ENCODE assay signal across 9 cellular contexts in genomic region chr6:33075568-33076405, GRCh38. TPM values are rescaled to one million over a fixed set of nuclear protein-coding genes. Genes with fewer than 3 reads are reported as not detected.
A peak's percentile ranks its signal among the peaks of the same experiment; 100 is the strongest.
DNase-seq lines count a peak whose midpoint lies in the region; ATAC-seq, FAIRE-seq and TF ChIP-seq lines count a peak whose summit lies in the region.
"Had no signal": no experiment of that assay in that cellular context is flagged by ENCODE, and none has a peak within 500 bp of the region (broad histone marks: within the 10 kb centered on the region; RNA-seq: fewer than 3 reads in every experiment).

Gene HLA-DPB1, plus strand, starts transcription at chr6:33075990. Its CDS starts 52 bp downstream, at chr6:33076042.

- H3K27me3 Mint-ChIP-seq in CD4-positive, alpha-beta memory T cell, result peaks cover 2 to 3% of the 10 kb centered on the region in 2 donors

- H3K4me1 ChIP-seq in CD4-positive, alpha-beta memory T cell (ENCODE audit: insufficient read depth, low read length), result peaks cover 49% of the 10 kb centered on the region
- H3K4me1 ChIP-seq in OCI-LY7 (ENCODE audit: insufficient read depth, low read length, poor library complexity, severe bottlenecking) (peaks cover 41% of the 10 kb centered on the region), breast epithelium (no peaks in the 10 kb centered on the region), kidney (ENCODE audit: control insufficient read depth in 1 of 2, insufficient read depth in 1 of 2, low read depth in 1 of 2, low read length in 2 of 2) (peaks cover 0 to 8% of the 10 kb centered on the region in 2 donors), stomach (peaks cover 0 to 39% (median 8%) of the 10 kb centered on the region in 4 donors)
- H3K4me1 ChIP-seq: SJCRH30 had no signal

- POLR2A ChIA-PET in CD4-positive, alpha-beta memory T cell (lab: Charles Lee; ENCODE audit: partially characterized antibody), result interaction anchor here (0.7 to 1.5 kb wide), 7 partner anchors 57 to 1161 kb away, joined by 3 to 10 read pairs (median 4); partner anchors contain the start of genes HMGA1, TAP1 and TAP2
- POLR2A ChIA-PET in OCI-LY7 (lab: Charles Lee), result interaction anchor here (0.7 to 5.4 kb wide), 12 partner anchors 23 to 173 kb away, joined by 3 to 75 read pairs (median 4); partner anchors contain the start of gene HLA-DOA

- H2AFZ ChIP-seq in OCI-LY7 (ENCODE audit: low read length), result peak within 1 kb of the TSS; percentile 81

- intact Hi-C loops in CD4-positive, alpha-beta memory T cell (cut with micrococcal nuclease), result no loop called here
- intact Hi-C loops in OCI-LY7 (cut with micrococcal nuclease; ENCODE audit: unreplicated experiment) (no loop called here), breast epithelium (cut with DNase I; ENCODE audit: low total_unique reads) (no loop called here), kidney (cut with DNase I) (no loop called here), stomach (cut with DNase I; ENCODE audit: low total_unique reads) (no loop called here)

- CTCF ChIA-PET in CD4-positive, alpha-beta memory T cell (lab: Charles Lee; ENCODE audit: partially characterized antibody), result interaction anchor here (0.6 to 1.5 kb wide), 5 partner anchors 10 to 173 kb away, joined by 3 to 12 read pairs (median 4); no protein-coding TSS in a partner anchor
- CTCF ChIA-PET in OCI-LY7 (lab: Charles Lee; ENCODE audit: unreplicated experiment), result no interaction called here

- TF ChIP-seq CTCF in OCI-LY7 (conservative IDR thresholded peaks at IDR 0.05; ENCODE audit: low read length) (no peak), breast epithelium (IDR thresholded peaks at IDR 0.05) (no peak), kidney (IDR thresholded peaks at IDR 0.05; ENCODE audit: borderline replicate concordance, extremely low read depth, insufficient read depth) (no peak), stomach (IDR thresholded peaks at IDR 0.05) (no peak)

- TSS peak; percentile 61 for BruUV-seq in OCI-LY7 (replicated peaks; lab: Mats Ljungman, UMichigan)

- H3K27ac ChIP-seq in CD4-positive, alpha-beta memory T cell (ENCODE audit: low read depth, low read length), result peak within 1 kb of the TSS; percentile 76
- peak within 1 kb of the TSS; percentile 88 for H3K27ac ChIP-seq in OCI-LY7 (ENCODE audit: low read depth, low read length, poor library complexity, severe bottlenecking)
- peak within 1 kb of the TSS; percentile 34 to 75 for H3K27ac ChIP-seq in breast epithelium
- H3K27ac ChIP-seq in kidney (ENCODE audit: low read depth in 2 of 2, low read length in 2 of 2), result peak within 1 kb of the TSS; percentile 74 to 84
- peak within 1 kb of the TSS; percentile 53 to 88 (median 70) for H3K27ac ChIP-seq in stomach
- H3K27ac ChIP-seq: SJCRH30 had no signal

- H3K4me1 Mint-ChIP-seq in CD4-positive, alpha-beta memory T cell, result peaks cover 28 to 57% (median 38%) of the 10 kb centered on the region in 4 donors

- H3K9ac ChIP-seq in kidney (ENCODE audit: low read length in 2 of 2), result peak within 1 kb of the TSS; percentile 41 to 67

- H4K20me1 ChIP-seq in OCI-LY7 (ENCODE audit: insufficient read depth, low read length), result peaks cover 9% of the 10 kb centered on the region; the same call in 1 of the 2 replicates

- peak within 1 kb of the TSS; percentile 84 for H3K4me2 ChIP-seq in OCI-LY7 (ENCODE audit: low read length)

- peak within 1 kb of the TSS; percentile 39 to 79 for H3K4me3 ChIP-seq in CD4-positive, alpha-beta memory T cell (ENCODE audit: low read length in 2 of 2)
- H3K4me3 ChIP-seq in OCI-LY7 (ENCODE audit: low read depth, low read length, poor library complexity, severe bottlenecking) (peak within 1 kb of the TSS; percentile 80), breast epithelium (peak within 1 kb of the TSS; percentile 31 to 55 (median 33)), kidney (ENCODE audit: low read length in 2 of 2) (peak within 1 kb of the TSS; percentile 59 to 60), stomach (peak within 1 kb of the TSS; percentile 31 to 53 (median 37))
- H3K4me3 ChIP-seq: SJCRH30 had no signal

- WGBS in stomach, 5 donors, result 44 to 56% (median 54%) methylated on average over 10 of the region's 10 CpGs

- H3K9me3 ChIP-seq in CD4-positive, alpha-beta memory T cell (ENCODE audit: control insufficient read depth in 1 of 2, low read length in 2 of 2), result no peaks in the 10 kb centered on the region
- H3K9me3 ChIP-seq in OCI-LY7 (ENCODE audit: low read length) (no peaks in the 10 kb centered on the region), breast epithelium (no peaks in the 10 kb centered on the region), kidney (ENCODE audit: control insufficient read depth in 1 of 2, low read length in 2 of 2) (no peaks in the 10 kb centered on the region), stomach (no peaks in the 10 kb centered on the region)
- H3K9me3 ChIP-seq: SJCRH30 had no signal

- peak; percentile 84 for FAIRE-seq in kidney (lab: Jason Lieb, UNC)

- no peaks in the 10 kb centered on the region for H3K36me3 Mint-ChIP-seq in CD4-positive, alpha-beta memory T cell

- no peak for TF ChIP-seq EP300 in stomach (IDR thresholded peaks at IDR 0.05)

- peak within 1 kb of the TSS; percentile 34 to 93 (median 87) for H3K27ac Mint-ChIP-seq in CD4-positive, alpha-beta memory T cell

- peaks cover 68% of the 10 kb centered on the region for H3K79me2 ChIP-seq in OCI-LY7 (ENCODE audit: insufficient read depth, low read depth, low read length)

- H3K9me3 Mint-ChIP-seq in CD4-positive, alpha-beta memory T cell, result peaks cover 0 to 2% (median 0%) of the 10 kb centered on the region in 8 donors

- TF ChIP-seq POLR2A in breast epithelium (IDR thresholded peaks at IDR 0.05) (no peak), stomach (IDR thresholded peaks at IDR 0.05) (no peak)

- H3K9me2 ChIP-seq in OCI-LY7 (ENCODE audit: insufficient read depth, low read length), result no peaks in the 10 kb centered on the region

- no peaks in the 10 kb centered on the region for H3K36me3 ChIP-seq in CD4-positive, alpha-beta memory T cell (ENCODE audit: insufficient read depth, low read length)
- H3K36me3 ChIP-seq in OCI-LY7 (ENCODE audit: insufficient read depth, low read length) (peaks cover 34% of the 10 kb centered on the region), breast epithelium (no peaks in the 10 kb centered on the region), kidney (ENCODE audit: control insufficient read depth in 1 of 2, insufficient read depth in 2 of 2, low read length in 2 of 2) (no peaks in the 10 kb centered on the region), stomach (no peaks in the 10 kb centered on the region)
- H3K36me3 ChIP-seq: SJCRH30 had no signal

- ATAC-seq in GM18867 (IDR thresholded peaks at IDR 0.05; ENCODE audit: unreplicated experiment) (peak; percentile 72), HG02973 (IDR thresholded peaks at IDR 0.05; ENCODE audit: unreplicated experiment) (peak; percentile 60)

- DNase-seq in CD4-positive, alpha-beta memory T cell, result peak; percentile 56 to 75 (median 64)
- peak; percentile 90 for DNase-seq in OCI-LY7 (ENCODE audit: low spot score)
- DNase-seq in breast epithelium (ENCODE audit: low spot score in 2 of 2), result no peak
- DNase-seq in kidney, result no peak
- DNase-seq in stomach, result no peak
- DNase-seq in stimulated activated CD4-positive, alpha-beta T cell treated with anti-CD3 and anti-CD28 coated beads, Interleukin-2, amount 100 ng/mL, for 48 hours, result no peak

- H3K4me3 Mint-ChIP-seq in CD4-positive, alpha-beta memory T cell, result peak within 1 kb of the TSS; percentile 70 to 92 (median 87)

- no peaks in the 10 kb centered on the region for H3K27me3 ChIP-seq in CD4-positive, alpha-beta memory T cell (ENCODE audit: insufficient read depth, low read length)
- H3K27me3 ChIP-seq in breast epithelium (no peaks in the 10 kb centered on the region), stomach (no peaks in the 10 kb centered on the region)
- H3K27me3 ChIP-seq: SJCRH30 had no signal

RNA-seq across cellular contexts. Expression of gene HLA-DPB1, which starts in this region (rescaled TPM):
- total RNA-seq in CD4-positive, alpha-beta memory T cell, result 10 to 100 TPM; 14.5 to 17.2 TPM
- polyA plus RNA-seq in CD4-positive, alpha-beta memory T cell, result 10 to 100 TPM; 50.5 to 76.9 TPM
- 117 and 139 TPM in 2 replicates for total RNA-seq in OCI-LY7 (2014; rRNA removed; shearing (Covaris generic))
- total RNA-seq in OCI-LY7 (2022) (74.5 and 78.5 TPM in 2 replicates), breast epithelium (10 to 100 TPM; 56.5 to 80.3 (median 58.2) TPM), kidney (181 TPM), stomach (10 to 100 TPM in 4 of 5 donors, not detected in 1; 10.7 to 46.6 (median 31.9) TPM)
- polyA plus RNA-seq in kidney (ENCODE audit: insufficient read depth, low read depth, low replicate concordance) (141 TPM), stomach (10 to 100 TPM; 48.3 to 62.2 (median 51.1) TPM)
- total RNA-seq: SJCRH30 had no signal

Comparison
In these comparisons a context has a peak if more than half of its experiments do, and no peak if none do; other contexts are left out.
1. DNase-seq: peak in CD4-positive, alpha-beta memory T cell (5 of 5) and OCI-LY7 (single experiment); none in breast epithelium (0 of 2), kidney (single experiment), stomach (single experiment) and stimulated activated CD4-positive, alpha-beta T cell treated with anti-CD3 and anti-CD28 coated beads, Interleukin-2, amount 100 ng/mL, for 48 hours (0 of 2).
2. Peak in every context shown above with its lines, with median percentiles within 50 percentile points of each other: H3K27ac ChIP-seq and H3K4me3 ChIP-seq.